21 cellular contexts compared by ENCODE assay signal in the genomic region with DNA sequence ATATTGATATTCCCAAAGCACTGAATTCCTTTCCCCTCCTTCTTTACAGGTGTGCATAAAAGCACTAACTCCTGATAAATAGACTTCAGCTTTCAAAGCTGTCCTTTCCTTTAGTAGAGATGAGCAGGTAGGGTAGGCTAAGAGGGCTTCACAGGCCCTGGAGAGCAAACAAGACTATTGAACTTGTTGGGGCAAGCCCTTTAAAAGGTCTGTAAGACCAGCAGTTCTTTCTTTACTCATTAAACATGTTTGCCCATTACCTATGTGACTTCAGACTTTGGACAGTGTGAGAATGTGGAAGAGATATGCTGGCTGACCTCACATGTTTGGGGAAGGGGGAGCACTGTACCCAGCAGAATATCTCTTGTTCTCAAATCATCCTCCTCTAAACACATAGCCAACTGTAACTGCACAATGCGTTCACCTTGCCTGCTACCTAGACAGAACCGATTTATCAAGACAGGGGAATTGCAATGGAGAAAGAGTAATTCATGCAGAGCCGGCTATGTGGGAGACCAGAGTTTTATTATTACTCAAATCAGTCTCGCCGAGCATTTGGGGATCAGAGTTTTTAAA. TPM values are rescaled to one million over a fixed set of nuclear protein-coding genes. Genes with fewer than 3 reads are reported as not detected.
DNase-seq lines count a peak whose midpoint lies in the region; ATAC-seq and TF ChIP-seq lines count a peak whose summit lies in the region.
"Had no signal": no experiment of that assay in that cellular context is flagged by ENCODE, and none has a peak within 500 bp of the region (broad histone marks: within the 10 kb centered on the region; RNA-seq: fewer than 3 reads in every experiment).

No MANE protein-coding gene starts in this region.

- no peak for ATAC-seq in activated naive CD4-positive, alpha-beta T cell treated with anti-CD3 and anti-CD28 coated beads, Interleukin-2, amount 50 U/mL, for 72 hours
- ATAC-seq: activated naive CD8-positive, alpha-beta T cell treated with anti-CD3 and anti-CD28 coated beads, Interleukin-2, amount 50 U/mL, for 24 hours; body of pancreas; esophagus mucosa; gastrocnemius medialis; K562; T-helper 17 cell had no signal

- no peaks in the 10 kb centered on the region for H3K9me3 Mint-ChIP-seq in activated naive CD4-positive, alpha-beta T cell treated with anti-CD3 and anti-CD28 coated beads, Interleukin-2, amount 50 U/mL, for 24 hours
- H3K9me3 Mint-ChIP-seq in activated naive CD4-positive, alpha-beta T cell treated with anti-CD3 and anti-CD28 coated beads, Interleukin-2, amount 50 U/mL, for 72 hours, result no peaks in the 10 kb centered on the region
- H3K9me3 Mint-ChIP-seq in type B pancreatic cell, result peaks cover 6% of the 10 kb centered on the region
- H3K9me3 Mint-ChIP-seq: activated naive CD8-positive, alpha-beta T cell treated with anti-CD3 and anti-CD28 coated beads, Interleukin-2, amount 50 U/mL, for 24 hours; activated T-helper 2 cell treated with anti-CD3 and anti-CD28 coated beads, Interferon-gamma antibody, Interleukin-2, Interleukin-4, amounts not matched to agents 10 μg/mL and 5 μg/mL and 100 μg/mL, durations not matched to agents 14 hours and 24 hours and 36 hours had no signal

- H3K27ac Mint-ChIP-seq in activated naive CD4-positive, alpha-beta T cell treated with anti-CD3 and anti-CD28 coated beads, Interleukin-2, amount 50 U/mL, for 24 hours, result peak overlapping the region; percentile 11
- H3K27ac Mint-ChIP-seq in activated naive CD4-positive, alpha-beta T cell treated with anti-CD3 and anti-CD28 coated beads, Interleukin-2, amount 50 U/mL, for 72 hours, result no peak overlapping the region
- H3K27ac Mint-ChIP-seq in type B pancreatic cell, result peak overlapping the region; percentile 75
- H3K27ac Mint-ChIP-seq: activated naive CD8-positive, alpha-beta T cell treated with anti-CD3 and anti-CD28 coated beads, Interleukin-2, amount 50 U/mL, for 24 hours; activated T-helper 2 cell treated with anti-CD3 and anti-CD28 coated beads, Interferon-gamma antibody, Interleukin-2, Interleukin-4, amounts not matched to agents 10 μg/mL and 5 μg/mL and 100 μg/mL, durations not matched to agents 14 hours and 24 hours and 36 hours; T-helper 17 cell had no signal

- no peak overlapping the region for H3K9ac ChIP-seq in iPS-18a (ENCODE audit: low read length)
- H3K9ac ChIP-seq: BLaER1 had no signal

- peak overlapping the region; percentile 60 for H3K27ac ChIP-seq in iPS-18a (ENCODE audit: low read length)
- H3K27ac ChIP-seq: BLaER1, body of pancreas, gastrocnemius medialis had no signal

- no peaks in the 10 kb centered on the region for H3K27me3 ChIP-seq in iPS-18a (ENCODE audit: control insufficient read depth, insufficient read depth, low read length)
- H3K27me3 ChIP-seq: BLaER1, body of pancreas, gastrocnemius medialis had no signal

- H3K4me1 Mint-ChIP-seq in activated naive CD4-positive, alpha-beta T cell treated with anti-CD3 and anti-CD28 coated beads, Interleukin-2, amount 50 U/mL, for 24 hours, result no peaks in the 10 kb centered on the region
- peaks cover 9% of the 10 kb centered on the region for H3K4me1 Mint-ChIP-seq in type B pancreatic cell (ENCODE audit: unreplicated experiment)
- H3K4me1 Mint-ChIP-seq: activated naive CD8-positive, alpha-beta T cell treated with anti-CD3 and anti-CD28 coated beads, Interleukin-2, amount 50 U/mL, for 24 hours; T-helper 17 cell had no signal

- no peak for DNase-seq in activated naive CD4-positive, alpha-beta T cell treated with anti-CD3 and anti-CD28 coated beads, Interleukin-2, amount 50 U/mL, for 72 hours (ENCODE audit: low spot score in 2 of 2)
- DNase-seq in NCI-H526 treated with DMSO at 0.1 percent for 48 hours (lab: John Stamatoyannopoulos, UW), result peak; percentile 35
- DNase-seq in type B pancreatic cell (ENCODE audit: extremely low spot score, unreplicated experiment), result no peak
- no peak for DNase-seq in activated effector memory CD4-positive, alpha-beta T cell treated with Interleukin-2 at 50 U/mL for 16 hours
- no peak for DNase-seq in A172 (ENCODE audit: low spot score)
- no peak for DNase-seq in midbrain (lab: John Stamatoyannopoulos, UW)
- DNase-seq: ACHN; activated naive CD8-positive, alpha-beta T cell treated with anti-CD3 and anti-CD28 coated beads, Interleukin-2, amount 50 U/mL, for 24 hours; body of pancreas; effector CD4-positive, alpha-beta T cell; gastrocnemius medialis; NCI-H2029; NCI-H446 treated with DMSO at 0.1 percent for 48 hours; posterior cingulate gyrus; T-helper 17 cell had no signal

- H3K4me3 Mint-ChIP-seq in activated naive CD4-positive, alpha-beta T cell treated with anti-CD3 and anti-CD28 coated beads, Interleukin-2, amount 50 U/mL, for 24 hours, result no peak overlapping the region
- H3K4me3 Mint-ChIP-seq in type B pancreatic cell, result peak overlapping the region; percentile 24
- H3K4me3 Mint-ChIP-seq: activated naive CD8-positive, alpha-beta T cell treated with anti-CD3 and anti-CD28 coated beads, Interleukin-2, amount 50 U/mL, for 24 hours; T-helper 17 cell had no signal

- TF ChIP-seq CTCF in type B pancreatic cell (conservative IDR thresholded peaks at IDR 0.05), result no peak

- peaks cover 8% of the 10 kb centered on the region for H3K27me3 Mint-ChIP-seq in activated naive CD4-positive, alpha-beta T cell treated with anti-CD3 and anti-CD28 coated beads, Interleukin-2, amount 50 U/mL, for 24 hours
- no peaks in the 10 kb centered on the region for H3K27me3 Mint-ChIP-seq in type B pancreatic cell

- H3K4me1 ChIP-seq in iPS-18a (ENCODE audit: control insufficient read depth, low read depth, low read length), result peaks cover 35% of the 10 kb centered on the region
- H3K4me1 ChIP-seq: BLaER1, body of pancreas, gastrocnemius medialis had no signal

- no peak overlapping the region for H3K4me3 ChIP-seq in iPS-18a (ENCODE audit: low read length)
- H3K4me3 ChIP-seq: BLaER1, body of pancreas, gastrocnemius medialis, K562 had no signal

- H3K36me3 ChIP-seq in iPS-18a (ENCODE audit: control insufficient read depth, low read depth, low read length), result no peaks in the 10 kb centered on the region
- H3K36me3 ChIP-seq: BLaER1, gastrocnemius medialis had no signal

- H3K9me3 ChIP-seq in iPS-18a (ENCODE audit: control insufficient read depth, low read depth, low read length), result peaks cover 14% of the 10 kb centered on the region
- H3K9me3 ChIP-seq: BLaER1, body of pancreas, gastrocnemius medialis had no signal

- H3K36me3 Mint-ChIP-seq in activated naive CD4-positive, alpha-beta T cell treated with anti-CD3 and anti-CD28 coated beads, Interleukin-2, amount 50 U/mL, for 24 hours, result no peaks in the 10 kb centered on the region
- no peaks in the 10 kb centered on the region for H3K36me3 Mint-ChIP-seq in activated naive CD4-positive, alpha-beta T cell treated with anti-CD3 and anti-CD28 coated beads, Interleukin-2, amount 50 U/mL, for 72 hours
- H3K36me3 Mint-ChIP-seq in type B pancreatic cell, result no peaks in the 10 kb centered on the region

RNA-seq across cellular contexts. Expression of gene HAO2, which starts 27.1 kb away (rescaled TPM):
- not detected for total RNA-seq in activated naive CD4-positive, alpha-beta T cell treated with anti-CD3 and anti-CD28 coated beads, Interleukin-2, amount 50 U/mL, for 72 hours
- total RNA-seq in type B pancreatic cell (ENCODE audit: low replicate concordance), result 0.27 and 0.29 TPM in 2 replicates
- not detected in 2 replicates for total RNA-seq in A172 (2014; rRNA removed; shearing (Covaris generic))
- total RNA-seq: activated T-helper 2 cell treated with anti-CD3 and anti-CD28 coated beads, Interferon-gamma antibody, Interleukin-2, Interleukin-4, amounts not matched to agents 10 μg/mL and 5 μg/mL and 100 μg/mL, durations not matched to agents 14 hours and 24 hours and 36 hours; body of pancreas; esophagus mucosa; K562; T-helper 17 cell had no signal

Comparison
In these comparisons a context has a peak if more than half of its experiments do, and no peak if none do; other contexts are left out.
1. H3K27ac Mint-ChIP-seq: peak in activated naive CD4-positive, alpha-beta T cell treated with anti-CD3 and anti-CD28 coated beads, Interleukin-2, amount 50 U/mL, for 24 hours (single experiment) and type B pancreatic cell (single experiment); none in activated naive CD4-positive, alpha-beta T cell treated with anti-CD3 and anti-CD28 coated beads, Interleukin-2, amount 50 U/mL, for 72 hours (0 of 2).